ENCODE assay signal across 13 cellular contexts in genomic region chr1:147867204-147867603, GRCh38. TPM values are rescaled to one million over a fixed set of nuclear protein-coding genes. Genes with fewer than 3 reads are reported as not detected.
"Had no signal": no experiment of that assay in that cellular context is flagged by ENCODE, and none has a peak within 500 bp of the region (broad histone marks: within the 10 kb centered on the region; RNA-seq: fewer than 3 reads in every experiment).

No MANE protein-coding gene starts in this region.

RNA-seq across cellular contexts. Expression of gene GJA8, which starts 35.4 kb away (rescaled TPM):
- total RNA-seq: activated B cell treated with CpG ODN at 0.5 μM for 24 hours; activated CD4-positive, alpha-beta memory T cell treated with anti-CD3 and anti-CD28 coated beads for 36 hours; activated CD4-positive, alpha-beta memory T cell treated with anti-CD3 and anti-CD28 coated beads, Interleukin-2, amount 10 ng/mL, durations not matched to agents 7 days and 5 days; activated CD4-positive, alpha-beta T cell treated with anti-CD3 and anti-CD28 coated beads for 36 hours; activated CD4-positive, alpha-beta T cell treated with anti-CD3 and anti-CD28 coated beads, Interleukin-2, amount 10 ng/mL, durations not matched to agents 7 days and 5 days; activated CD8-positive, alpha-beta memory T cell treated with anti-CD3 and anti-CD28 coated beads for 36 hours; activated CD8-positive, alpha-beta memory T cell treated with anti-CD3 and anti-CD28 coated beads, Interleukin-2, amount 10 ng/mL, durations not matched to agents 7 days and 5 days; activated CD8-positive, alpha-beta T cell treated with anti-CD3 and anti-CD28 coated beads for 36 hours; activated CD8-positive, alpha-beta T cell treated with anti-CD3 and anti-CD28 coated beads, Interleukin-2, amount 10 ng/mL, durations not matched to agents 7 days and 5 days; T-helper 1 cell treated with Interleukin-12 subunit alpha and Interleukin-12 subunit beta and Interleukin-4 antibody, amounts not matched to agents 30 ng/mL and 1 ng/mL, for 36 hours; T-helper 17 cell; T-helper 2 cell treated with Interferon-gamma antibody and Interleukin-4, amounts not matched to agents 100 ng/mL and 5 ng/mL, for 36 hours; WTC11 had no signal
